In genomic region chr15:52329980-52330379, GRCh38 we compare ENCODE assay signal across 21 cellular contexts.
"Had no signal": no experiment of that assay in that cellular context is flagged by ENCODE, and none has a peak within 500 bp of the region (broad histone marks: within the 10 kb centered on the region; RNA-seq: fewer than 3 reads in every experiment).

No MANE protein-coding gene starts in this region.

- ATAC-seq: activated CD4-positive, alpha-beta T cell treated with anti-CD3 and anti-CD28 coated beads for 36 hours; activated CD8-positive, alpha-beta T cell treated with anti-CD3 and anti-CD28 coated beads for 36 hours; WTC11 had no signal

- H3K4me3 ChIP-seq: Peyer's patch had no signal

- H3K27ac ChIP-seq: Peyer's patch, RWPE1 had no signal

- H3K4me1 ChIP-seq: Peyer's patch had no signal

- DNase-seq: activated CD4-positive, alpha-beta T cell treated with anti-CD3 and anti-CD28 coated beads for 36 hours; activated CD8-positive, alpha-beta memory T cell treated with anti-CD3 and anti-CD28 coated beads, Interleukin-2, amount 50 U/mL, for 4 hours; activated CD8-positive, alpha-beta T cell treated with anti-CD3 and anti-CD28 coated beads for 36 hours; activated effector memory CD4-positive, alpha-beta T cell treated with Interleukin-2 at 50 U/mL for 16 hours; activated naive CD4-positive, alpha-beta T cell; activated T-cell treated with anti-CD3 and anti-CD28 coated beads, Interleukin-2, amount 50 U/mL, for 1 hour; amniotic stem cell; Karpas-422; MM.1S; NCI-H1105; NCI-H1436; NCI-H1694 treated with DMSO at 0.1 percent for 48 hours; NCI-H2029 treated with DMSO at 0.1 percent for 48 hours; NCI-H345; NCI-H510A; NCI-H526 treated with DMSO at 0.1 percent for 48 hours; NCI-H82; Peyer's patch; Right ventricle myocardium superior had no signal

- H3K9me3 ChIP-seq: Peyer's patch had no signal

- H3K27me3 ChIP-seq: Peyer's patch had no signal
